In genomic region chr1:18751425-18751824, GRCh38 we compare ENCODE assay signal across 12 cellular contexts.
"Had no signal": no experiment of that assay in that cellular context is flagged by ENCODE, and none has a peak within 500 bp of the region (broad histone marks: within the 10 kb centered on the region; RNA-seq: fewer than 3 reads in every experiment).

No MANE protein-coding gene starts in this region.

- H3K4me1 ChIP-seq: gastrocnemius medialis, sigmoid colon had no signal

- DNase-seq: activated CD4-positive, alpha-beta T cell treated with anti-CD3 and anti-CD28 coated beads, Interleukin-2, amount 50 U/mL, for 1 hour; activated CD4-positive, CD25-positive, alpha-beta regulatory T cell; amniotic stem cell; effector memory CD8-positive, alpha-beta T cell; gastrocnemius medialis; left ventricle myocardium superior; mesenchymal stem cell; sigmoid colon; stimulated activated naive CD4-positive, alpha-beta T cell; trophoblast cell had no signal

- ATAC-seq: effector memory CD8-positive, alpha-beta T cell; gastrocnemius medialis; left ventricle myocardium superior had no signal

- H3K4me3 ChIP-seq: gastrocnemius medialis, sigmoid colon had no signal

- FAIRE-seq: keratinocyte had no signal

- H3K36me3 ChIP-seq: gastrocnemius medialis, sigmoid colon had no signal

- H3K27ac ChIP-seq: epithelial cell of prostate, gastrocnemius medialis, sigmoid colon had no signal
